Comparison of ENCODE assay signal across 10 cellular contexts in genomic region chr14:89137514-89138163, GRCh38.
DNase-seq lines count a peak whose midpoint lies in the region; ATAC-seq, FAIRE-seq and TF ChIP-seq lines count a peak whose summit lies in the region.
"Had no signal": no experiment of that assay in that cellular context is flagged by ENCODE, and none has a peak within 500 bp of the region (broad histone marks: within the 10 kb centered on the region; RNA-seq: fewer than 3 reads in every experiment).

No MANE protein-coding gene starts in this region.

- TF ChIP-seq POLR2A in adrenal gland (IDR thresholded peaks at IDR 0.05) (no peak), GM12892 (IDR thresholded peaks at IDR 0.05; ENCODE audit: low read depth, low read length) (no peak)

- POLR2A ChIA-PET in naive thymus-derived CD8-positive, alpha-beta T cell (lab: Charles Lee): no interaction called here

- no peak overlapping the region for H3K4me3 Mint-ChIP-seq in naive thymus-derived CD8-positive, alpha-beta T cell

- no peak overlapping the region for H3K4me3 ChIP-seq in adrenal gland
- H3K4me3 ChIP-seq in tibial artery: no peak overlapping the region

- H3K4me1 ChIP-seq in adrenal gland (replicated peaks in 1 of 2) (no peaks in the 10 kb centered on the region), tibial artery (peaks cover 0 to 14% (median 11%) of the 10 kb centered on the region in 4 donors)

- intact Hi-C loops in adrenal gland (cut with DNase I) (no loop called here), tibial artery (cut with DNase I; ENCODE audit: low total_unique reads) (no loop called here)

- peak; percentile 97 for DNase-seq in HT1080 (ENCODE audit: low read depth)
- peak; percentile 81 to 96 (median 94) for DNase-seq in adrenal gland
- DNase-seq in glomerular visceral epithelial cell (ENCODE audit: extremely low spot score): peak; percentile 98
- peak; percentile 76 to 92 for DNase-seq in tibial artery
- no peak for DNase-seq in NCI-H187 (lab: John Stamatoyannopoulos, UW)
- no peak for DNase-seq in naive thymus-derived CD8-positive, alpha-beta T cell
- DNase-seq in GM12892 (ENCODE audit: insufficient read length): no peak
- DNase-seq: activated T-cell treated with anti-CD3 and anti-CD28 coated beads, Interleukin-2, amount 50 U/mL, for 1 hour; NCI-H748 treated with DMSO at 0.1 percent for 48 hours; stimulated activated CD4-positive, alpha-beta T cell treated with anti-CD3 and anti-CD28 coated beads, Interleukin-12 subunit alpha, Interleukin-12 subunit beta, amount 100 ng/mL, for 4 hours had no signal

- H3K9me3 ChIP-seq in adrenal gland (replicated peaks in 1 of 3): no peaks in the 10 kb centered on the region
- H3K9me3 ChIP-seq in tibial artery: no peaks in the 10 kb centered on the region

- peaks cover under 1 to 25% (median 18%) of the 10 kb centered on the region in 3 donors for H3K36me3 Mint-ChIP-seq in naive thymus-derived CD8-positive, alpha-beta T cell

- TF ChIP-seq CTCF in adrenal gland (IDR thresholded peaks at IDR 0.05) (no peak), tibial artery (IDR thresholded peaks at IDR 0.05) (no peak)

- H3K4me1 Mint-ChIP-seq in naive thymus-derived CD8-positive, alpha-beta T cell: peaks cover 3 to 13% (median 7%) of the 10 kb centered on the region in 4 donors

- FAIRE-seq in GM12892 (lab: Jason Lieb, UNC): no peak

- no peak for ATAC-seq in naive thymus-derived CD8-positive, alpha-beta T cell

- H3K27ac Mint-ChIP-seq in naive thymus-derived CD8-positive, alpha-beta T cell: no peak overlapping the region

- H3K27me3 Mint-ChIP-seq in naive thymus-derived CD8-positive, alpha-beta T cell: peaks cover 0 to 2% (median 0%) of the 10 kb centered on the region in 5 donors

- peak overlapping the region in 1 of 5 donors; percentile 7 for H3K27ac ChIP-seq in adrenal gland
- peak overlapping the region in 1 of 2 donors; percentile 27 for H3K27ac ChIP-seq in tibial artery

- 40 to 68% (median 51%) methylated on average over 5 to 7 of the region's 7 CpGs for WGBS in adrenal gland, 4 donors

- H3K27me3 ChIP-seq in adrenal gland (no peaks in the 10 kb centered on the region), tibial artery (no peaks in the 10 kb centered on the region)

- H3K9me3 Mint-ChIP-seq in naive thymus-derived CD8-positive, alpha-beta T cell: peaks cover 13 to 32% (median 25%) of the 10 kb centered on the region in 9 donors

- H3K36me3 ChIP-seq in adrenal gland (replicated peaks in 1 of 2): no peaks in the 10 kb centered on the region
- H3K36me3 ChIP-seq in tibial artery: no peaks in the 10 kb centered on the region

Comparison
In these comparisons a context has a peak if more than half of its experiments do, and no peak if none do; other contexts are left out.
1. DNase-seq: peak in HT1080 (single experiment), adrenal gland (7 of 7), glomerular visceral epithelial cell (single experiment) and tibial artery (2 of 2); none in NCI-H187 (0 of 2), naive thymus-derived CD8-positive, alpha-beta T cell (0 of 10) and GM12892 (single experiment).